ENCODE assay signal across 18 cellular contexts in genomic region chr10:127736915-127737562, GRCh38. TPM values are rescaled to one million over a fixed set of nuclear protein-coding genes. Genes with fewer than 3 reads are reported as not detected.
DNase-seq lines count a peak whose midpoint lies in the region; ATAC-seq and TF ChIP-seq lines count a peak whose summit lies in the region.
"Had no signal": no experiment of that assay in that cellular context is flagged by ENCODE, and none has a peak within 500 bp of the region (broad histone marks: within the 10 kb centered on the region; RNA-seq: fewer than 3 reads in every experiment).

Gene FOXI2 (plus strand): TSS chr10:127737185. CDS start chr10:127737274, 89 bp downstream.

- ATAC-seq in gastroesophageal sphincter = peak; percentile 22
- ATAC-seq: body of pancreas had no signal

- H3K4me1 ChIP-seq in gastroesophageal sphincter (peaks cover 0 to 25% (median 0%) of the 10 kb centered on the region in 3 donors), mesodermal cell (ENCODE audit: control insufficient read depth, insufficient read depth, low read length, poor library complexity, severe bottlenecking) (no peaks in the 10 kb centered on the region), suprapubic skin (peaks cover 37% of the 10 kb centered on the region)

- TF ChIP-seq CTCF in gastroesophageal sphincter (IDR thresholded peaks at IDR 0.05) (no peak), suprapubic skin (IDR thresholded peaks at IDR 0.05) (no peak)

- peak within 1 kb of the TSS in 1 of 2 donors; percentile 42 for H3K4me3 ChIP-seq in gastroesophageal sphincter
- peak within 1 kb of the TSS; percentile 11 for H3K4me3 ChIP-seq in mesodermal cell (ENCODE audit: extremely low read depth, insufficient read depth, low read length, poor library complexity, severe bottlenecking)
- H3K4me3 ChIP-seq in suprapubic skin = peak within 1 kb of the TSS; percentile 48
- H3K4me3 ChIP-seq: body of pancreas, ovary had no signal

- no peak for TF ChIP-seq POLR2A in gastroesophageal sphincter (IDR thresholded peaks at IDR 0.05)
- no peak for TF ChIP-seq POLR2A in suprapubic skin (IDR thresholded peaks at IDR 0.05)

- DNase-seq in astrocyte of the hippocampus (ENCODE audit: low read depth, low spot score) (peak; percentile 9), suprapubic skin (ENCODE audit: low spot score in 2 of 2) (no peak), HCEC 1CT (no peak), NCI-H187 (lab: John Stamatoyannopoulos, UW) (no peak), activated T-cell treated with anti-CD3 and anti-CD28 coated beads for 4 hours (no peak)
- DNase-seq: activated naive CD4-positive, alpha-beta T cell treated with anti-CD3 and anti-CD28 coated beads for 36 hours; body of pancreas; NCI-H1930; NCI-H510A; ovary; stimulated activated CD4-positive, alpha-beta T cell treated with anti-CD3 and anti-CD28 coated beads, Interleukin-15, amount 100 ng/mL, for 24 hours; transverse colon had no signal

- H3K27ac ChIP-seq in gastroesophageal sphincter (peak within 1 kb of the TSS in 2 of 4 donors; percentile 35 to 60), mesodermal cell (ENCODE audit: low read depth, low read length, severe bottlenecking) (no peak within 1 kb of the TSS), suprapubic skin (peak within 1 kb of the TSS; percentile 49)
- H3K27ac ChIP-seq: body of pancreas, ovary, transverse colon, VCaP had no signal

- H3K27me3 ChIP-seq in gastroesophageal sphincter (peaks cover 83% of the 10 kb centered on the region), suprapubic skin (peaks cover 76% of the 10 kb centered on the region)

- H3K9me3 ChIP-seq in gastroesophageal sphincter = no peaks in the 10 kb centered on the region
- no peaks in the 10 kb centered on the region for H3K9me3 ChIP-seq in mesodermal cell (ENCODE audit: control insufficient read depth, low read length)
- no peaks in the 10 kb centered on the region for H3K9me3 ChIP-seq in suprapubic skin
- H3K9me3 ChIP-seq: body of pancreas, ovary, transverse colon had no signal

- H3K36me3 ChIP-seq in gastroesophageal sphincter (no peaks in the 10 kb centered on the region), mesodermal cell (ENCODE audit: control insufficient read depth, insufficient read depth, low read length) (no peaks in the 10 kb centered on the region), suprapubic skin (no peaks in the 10 kb centered on the region)
- H3K36me3 ChIP-seq: ovary, transverse colon had no signal

- no peak for TF ChIP-seq EP300 in gastroesophageal sphincter (IDR thresholded peaks at IDR 0.05)
- TF ChIP-seq EP300 in suprapubic skin (IDR thresholded peaks at IDR 0.05) = no peak

- 0% methylated on average over 6 of the region's 66 CpGs; no CpG with 5 or more reads in 1 of the 2 donors for WGBS in gastroesophageal sphincter (ENCODE audit: low coverage in 1 of 2), 2 donors
- 1% methylated on average over 59 to 63 of the region's 66 CpGs for WGBS in mesodermal cell (ENCODE audit: insufficient coverage in 2 of 2), 2 experiments
- WGBS in suprapubic skin = 0% methylated on average over 4 of the region's 66 CpGs

RNA-seq across cellular contexts. Expression of gene FOXI2, which starts in this region (rescaled TPM):
- under 1 TPM in 3 of 4 donors, not detected in 1; 0.13 to 0.77 (median 0.73) TPM for total RNA-seq in gastroesophageal sphincter
- not detected for polyA plus RNA-seq in mesodermal cell (2013, experiment 1 of 2)
- not detected for polyA plus RNA-seq in mesodermal cell (2013, experiment 2 of 2)
- total RNA-seq in suprapubic skin = 1 to 10 TPM in 1 of 4 donors, under 1 TPM in 1, not detected in 2; 0.39 to 1.4 TPM
- total RNA-seq: activated CD8-positive, alpha-beta memory T cell treated with anti-CD3 and anti-CD28 coated beads for 36 hours; activated naive CD4-positive, alpha-beta T cell treated with anti-CD3 and anti-CD28 coated beads for 36 hours; body of pancreas; CD4-positive, alpha-beta memory T cell; G401 had no signal
- polyA plus RNA-seq: CD4-positive, alpha-beta memory T cell had no signal

Comparison
In these comparisons a context has a peak if more than half of its experiments do, and no peak if none do; other contexts are left out.
1. Peak in ATAC-seq in gastroesophageal sphincter; RNA of the gene not detected or under 1 TPM.